Comparison of ENCODE assay signal across 15 cellular contexts in the genomic region with DNA sequence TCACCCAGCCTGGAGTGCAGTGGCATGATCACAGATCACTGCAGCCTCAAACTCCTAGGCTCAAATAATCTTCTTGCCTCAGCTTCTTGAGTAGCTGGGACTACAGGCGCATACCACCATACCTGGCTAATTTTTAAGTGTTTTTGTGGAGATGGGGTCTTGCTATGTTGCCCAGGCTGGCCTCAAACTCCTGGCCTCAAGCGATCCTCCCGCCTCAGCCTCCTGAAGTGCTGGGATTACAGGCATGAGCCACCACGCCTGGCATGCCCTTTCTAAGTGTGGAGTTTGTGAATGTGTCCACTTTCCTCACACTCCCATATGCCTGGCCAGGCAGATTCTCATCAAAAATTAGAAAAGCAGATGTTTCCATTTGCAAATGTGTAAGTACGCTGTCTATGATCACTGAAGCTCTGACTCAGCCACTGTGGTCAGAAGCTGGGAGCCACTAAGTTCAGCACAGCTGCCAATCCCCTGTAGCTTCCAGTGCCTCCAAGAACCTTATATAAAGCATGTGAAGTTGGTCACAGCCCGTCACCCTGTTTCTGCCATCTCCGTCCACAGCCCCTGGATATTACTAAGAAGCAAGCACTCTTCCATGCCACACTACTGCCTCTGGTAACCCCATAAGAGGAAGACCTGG.
A peak's percentile ranks its signal among the peaks of the same experiment; 100 is the strongest.
DNase-seq lines count a peak whose midpoint lies in the region; ATAC-seq, FAIRE-seq and TF ChIP-seq lines count a peak whose summit lies in the region.
"Had no signal": no experiment of that assay in that cellular context is flagged by ENCODE, and none has a peak within 500 bp of the region (broad histone marks: within the 10 kb centered on the region; RNA-seq: fewer than 3 reads in every experiment).

No MANE protein-coding gene starts in this region.

- H3K4me1 ChIP-seq in HepG2 (ENCODE audit: insufficient read depth, low read length): peaks cover 10% of the 10 kb centered on the region
- no peaks in the 10 kb centered on the region for H3K4me1 ChIP-seq in right lobe of liver

- H3K9ac ChIP-seq in HepG2 (ENCODE audit: insufficient read depth, low read depth, low read length): no peak overlapping the region

- intact Hi-C loops in HepG2 (cut with micrococcal nuclease; ENCODE audit: unreplicated experiment) (no loop called here), right lobe of liver (cut with DNase I) (no loop called here)

- FAIRE-seq in HepG2 (lab: Jason Lieb, UNC) (no peak), HTR-8/SVneo (lab: Jason Lieb, UNC) (no peak)
- FAIRE-seq: bronchial epithelial cell had no signal

- POLR2A ChIA-PET in HepG2 (lab: Yijun Ruan, JAX): no interaction called here

- H3K27ac ChIP-seq in HepG2 (ENCODE audit: extremely low read length, insufficient read depth, low read length) (no peak overlapping the region), right lobe of liver (no peak overlapping the region), substantia nigra (ENCODE audit: low read depth, low read length, poor library complexity, severe bottlenecking) (peak overlapping the region; percentile 31)
- H3K27ac ChIP-seq: heart right ventricle, neutrophil, Peyer's patch had no signal

- WGBS in HepG2 (ENCODE audit: low lambda C conversion rate): 97% methylated on average over 6 of the region's 7 CpGs
- 77% methylated on average over 4 of the region's 7 CpGs for WGBS in right lobe of liver (ENCODE audit: insufficient coverage, low coverage, low lambda C conversion rate, missing lambda C conversion rate)

- TF ChIP-seq POLR2A in HepG2 (IDR thresholded peaks at IDR 0.05; ENCODE audit: insufficient read depth in 1 of 2, low read depth in 2 of 2, low read length in 2 of 2) (no peak), right lobe of liver (IDR thresholded peaks at IDR 0.05) (no peak), NB4 (IDR thresholded peaks at IDR 0.05; ENCODE audit: extremely low read depth, insufficient read length) (no peak)

- H3K9me3 ChIP-seq in HepG2 (ENCODE audit: low read length) (no peaks in the 10 kb centered on the region), right lobe of liver (no peaks in the 10 kb centered on the region)
- H3K9me3 ChIP-seq: neutrophil, Peyer's patch had no signal

- H3K36me3 ChIP-seq in HepG2 (replicated peaks in 1 of 2; ENCODE audit: control insufficient read depth in 1 of 2, insufficient read depth in 2 of 2, low read length in 2 of 2) (no peaks in the 10 kb centered on the region), right lobe of liver (no peaks in the 10 kb centered on the region)
- H3K36me3 ChIP-seq: heart right ventricle, neutrophil, Peyer's patch had no signal

- TF ChIP-seq EP300 in HepG2 (IDR thresholded peaks at IDR 0.05; ENCODE audit: low read depth in 2 of 2, low read length in 2 of 2): no peak
- TF ChIP-seq EP300 in HepG2 (CRISPR knock-in tag; IDR thresholded peaks at IDR 0.05; ENCODE audit: borderline replicate concordance): no peak

- no TSS peak for BruUV-seq in HepG2 (replicated peaks; lab: Mats Ljungman, UMichigan)

- in situ Hi-C loops in HepG2 (cut with HindIII; ENCODE audit: extremely low pct_ligation_motif_present, low pct_unique_long_range_greater_than_20kb): loop anchor here (25.0 kb wide), 1 partner anchor 216 kb away; no protein-coding TSS in a partner anchor
- in situ Hi-C loops in astrocyte of the spinal cord (cut with HindIII; ENCODE audit: low sequenced_read_pairs): no loop called here

- no peak overlapping the region for H3K4me2 ChIP-seq in HepG2 (ENCODE audit: low read depth, low read length)

- CTCF ChIA-PET in HepG2 (lab: Yijun Ruan, JAX; ENCODE audit: low intra/inter-chr PET ratio, low total read pairs): no interaction called here

- no peaks in the 10 kb centered on the region for H4K20me1 ChIP-seq in HepG2 (ENCODE audit: insufficient read depth, low read length)

- DNase-seq in HepG2 (ENCODE audit: low spot score): no peak
- no peak for DNase-seq in right lobe of liver
- DNase-seq in NB4 (ENCODE audit: low read depth): peak; percentile 12
- DNase-seq in astrocyte of the spinal cord (ENCODE audit: low read depth, low spot score): peak; percentile 42
- no peak for DNase-seq in substantia nigra (lab: John Stamatoyannopoulos, UW)
- DNase-seq in HTR-8/SVneo (ENCODE audit: insufficient read length, low spot score): no peak
- DNase-seq in putamen (ENCODE audit: low spot score): no peak
- DNase-seq in H4 (ENCODE audit: low spot score): no peak
- DNase-seq: AML-193, heart right ventricle, NCI-H2227 treated with DMSO at 0.1 percent for 48 hours, Peyer's patch had no signal

- TF ChIP-seq CTCF in HepG2 (CRISPR knock-in tag; IDR thresholded peaks at IDR 0.05): no peak
- TF ChIP-seq CTCF in right lobe of liver (IDR thresholded peaks at IDR 0.05): no peak
- no peak for TF ChIP-seq CTCF in NB4 (IDR thresholded peaks at IDR 0.05; ENCODE audit: low read depth, low read length)
- no peak for TF ChIP-seq CTCF in astrocyte of the spinal cord (IDR thresholded peaks at IDR 0.05; ENCODE audit: low read depth, low read length)

- no peaks in the 10 kb centered on the region for H3K27me3 ChIP-seq in HepG2 (ENCODE audit: control insufficient read depth in 1 of 2, insufficient read depth in 2 of 2, low read length in 2 of 2)
- H3K27me3 ChIP-seq in right lobe of liver: no peaks in the 10 kb centered on the region
- H3K27me3 ChIP-seq: heart right ventricle, neutrophil, Peyer's patch had no signal

- ATAC-seq in HepG2 (no peak), right lobe of liver (no peak)
- ATAC-seq: heart right ventricle, left lobe of liver had no signal

- H3K4me3 ChIP-seq in HepG2 (replicated peaks in 1 of 3; ENCODE audit: insufficient read depth in 1 of 3, low read depth in 2 of 3, low read length in 3 of 3): no peak overlapping the region
- H3K4me3 ChIP-seq in right lobe of liver: no peak overlapping the region
- no peak overlapping the region for H3K4me3 ChIP-seq in NB4 (ENCODE audit: low read depth, low read length)
- no peak overlapping the region for H3K4me3 ChIP-seq in astrocyte of the spinal cord (ENCODE audit: low read depth, low read length)
- H3K4me3 ChIP-seq: heart right ventricle, Peyer's patch had no signal

- no peak for TF ChIP-seq RAD21 in HepG2 (CRISPR knock-in tag; IDR thresholded peaks at IDR 0.05)

- no peak overlapping the region for H2AFZ ChIP-seq in HepG2 (ENCODE audit: low read length)

- no peaks in the 10 kb centered on the region for H3K79me2 ChIP-seq in HepG2 (ENCODE audit: insufficient read depth, low read length)

TF ChIP-seq in HepG2, 621 proteins besides CTCF, POLR2A, EP300 and RAD21:
- TF ChIP-seq ZNF121 (CRISPR knock-in tag; IDR thresholded peaks at IDR 0.05) (peak; percentile 62; the same call in 1 of the 2 replicates), GABPA (IDR thresholded peaks at IDR 0.05; ENCODE audit: low read depth, low read length) (no peak), GABPA (CRISPR knock-in tag; IDR thresholded peaks at IDR 0.05; ENCODE audit: low read depth) (no peak)

Comparison
In these comparisons a context has a peak if more than half of its experiments do, and no peak if none do; other contexts are left out.
1. DNase-seq: peak in NB4 (single experiment) and astrocyte of the spinal cord (single experiment); none in HepG2 (single experiment), right lobe of liver (0 of 3), substantia nigra (0 of 49), HTR-8/SVneo (single experiment), putamen (single experiment) and H4 (single experiment).